In the genomic region with DNA sequence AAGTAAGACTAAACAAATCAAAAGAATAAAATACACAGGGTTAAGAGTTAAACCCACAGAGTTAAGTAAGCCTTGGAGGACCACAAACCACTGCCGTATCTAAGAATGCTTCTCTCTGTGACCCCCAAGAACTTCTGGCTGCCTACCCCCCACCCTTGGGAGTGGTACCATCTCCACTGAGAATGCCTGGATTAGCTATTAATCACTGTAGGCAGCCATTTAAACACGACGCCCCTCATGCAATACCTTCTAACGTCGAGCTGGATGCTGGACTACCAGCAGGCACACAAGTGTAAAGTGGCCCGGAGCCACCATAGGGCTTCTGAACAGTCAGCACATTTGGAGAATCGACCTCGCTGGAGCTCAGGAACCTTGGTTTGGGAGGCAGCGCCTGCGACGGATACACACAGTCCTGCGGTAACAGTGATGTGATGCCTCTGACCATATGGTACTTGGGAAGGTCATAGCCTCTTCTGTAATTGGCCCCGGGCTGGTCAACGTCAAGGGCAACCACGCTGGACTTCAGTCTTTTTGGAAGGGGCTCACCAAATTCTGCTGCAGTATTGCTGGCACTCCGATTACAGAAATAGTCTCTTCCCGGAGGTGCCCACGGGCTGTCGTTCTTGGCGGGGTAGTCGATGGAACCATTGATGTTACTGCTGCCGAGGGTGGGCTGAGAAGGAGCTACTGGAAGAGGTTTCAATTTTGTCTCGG, we compare ENCODE assay signal across 17 cellular contexts. TPM values are rescaled to one million over a fixed set of nuclear protein-coding genes. Genes with fewer than 3 reads are reported as not detected.
DNase-seq lines count a peak whose midpoint lies in the region; ATAC-seq lines count a peak whose summit lies in the region.
"Had no signal": no experiment of that assay in that cellular context is flagged by ENCODE, and none has a peak within 500 bp of the region (broad histone marks: within the 10 kb centered on the region; RNA-seq: fewer than 3 reads in every experiment).

No MANE protein-coding gene starts in this region.

- H3K9ac ChIP-seq in BLaER1 = no peak overlapping the region; the same call in 1 of the 2 replicates
- H3K9ac ChIP-seq in GM23248 = no peak overlapping the region; the same call in 1 of the 2 replicates

- no peaks in the 10 kb centered on the region for H3K9me2 ChIP-seq in GM23248 (ENCODE audit: insufficient read depth)

- in situ Hi-C loops in GM23248 (cut with MboI) = loop anchor here (10.0 to 25.0 kb wide), 3 partner anchors 339 to 612 kb away; no protein-coding TSS in a partner anchor

- H3K36me3 Mint-ChIP-seq in activated naive CD8-positive, alpha-beta T cell treated with anti-CD3 and anti-CD28 coated beads for 36 hours = peaks cover 91% of the 10 kb centered on the region
- H3K36me3 Mint-ChIP-seq in natural killer cell treated with Interleukin-12 subunit alpha and Interleukin-12 subunit beta and Interleukin-15 and Interleukin-18, amount 100 ng/mL, for 72 hours = peaks cover 44% of the 10 kb centered on the region

- peaks cover 92% of the 10 kb centered on the region for H3K36me3 ChIP-seq in BLaER1
- H3K36me3 ChIP-seq in GM23248 (ENCODE audit: low read depth) = peaks cover 74% of the 10 kb centered on the region

- H3K4me3 Mint-ChIP-seq in activated naive CD8-positive, alpha-beta T cell treated with anti-CD3 and anti-CD28 coated beads for 36 hours = peak overlapping the region; percentile 65
- peak overlapping the region; percentile 28 for H3K4me3 Mint-ChIP-seq in natural killer cell treated with Interleukin-12 subunit alpha and Interleukin-12 subunit beta and Interleukin-15 and Interleukin-18, amount 100 ng/mL, for 72 hours
- H3K4me3 Mint-ChIP-seq: activated T-cell treated with anti-CD3 and anti-CD28 coated beads, Interleukin-2, amount 50 U/mL, for 4 hours; brain; mesothelial cell of epicardium had no signal

- H3K27me3 Mint-ChIP-seq in activated naive CD8-positive, alpha-beta T cell treated with anti-CD3 and anti-CD28 coated beads for 36 hours = no peaks in the 10 kb centered on the region
- H3K27me3 Mint-ChIP-seq in natural killer cell treated with Interleukin-12 subunit alpha and Interleukin-12 subunit beta and Interleukin-15 and Interleukin-18, amount 100 ng/mL, for 72 hours = no peaks in the 10 kb centered on the region
- H3K27me3 Mint-ChIP-seq: brain had no signal

- no peaks in the 10 kb centered on the region for H3K9me3 ChIP-seq in BLaER1
- H3K9me3 ChIP-seq in GM23248 (ENCODE audit: low read depth) = no peaks in the 10 kb centered on the region
- H3K9me3 ChIP-seq: MG63, SJSA1, vagina had no signal

- H3K4me1 Mint-ChIP-seq in activated naive CD8-positive, alpha-beta T cell treated with anti-CD3 and anti-CD28 coated beads for 36 hours = peaks cover 90% of the 10 kb centered on the region
- H3K4me1 Mint-ChIP-seq in natural killer cell treated with Interleukin-12 subunit alpha and Interleukin-12 subunit beta and Interleukin-15 and Interleukin-18, amount 100 ng/mL, for 72 hours (ENCODE audit: low read depth in 2 of 2) = peaks cover 51 to 70% of the 10 kb centered on the region in 2 donors

- DNase-seq in GM23248 (no peak), NCI-H2107 treated with DMSO at 0.1 percent for 48 hours (lab: John Stamatoyannopoulos, UW; ENCODE audit: unreplicated experiment) (no peak)
- no peak for DNase-seq in activated naive CD8-positive, alpha-beta T cell treated with anti-CD3 and anti-CD28 coated beads for 36 hours
- DNase-seq in natural killer cell treated with Interleukin-12 subunit alpha and Interleukin-12 subunit beta and Interleukin-15 and Interleukin-18, amount 100 ng/mL, for 72 hours (ENCODE audit: low spot score) = no peak
- no peak for DNase-seq in activated effector memory CD4-positive, alpha-beta T cell treated with Interleukin-2 at 50 U/mL for 16 hours
- DNase-seq: activated T-cell treated with anti-CD3 and anti-CD28 coated beads, Interleukin-2, amount 50 U/mL, for 4 hours; GDM1; MG63; NCI-H2171 had no signal

- H3K4me1 ChIP-seq in BLaER1 = peaks cover 69% of the 10 kb centered on the region
- H3K4me1 ChIP-seq in GM23248 (ENCODE audit: insufficient read depth) = peaks cover 32% of the 10 kb centered on the region

- peak overlapping the region; percentile 92 for H3K27ac Mint-ChIP-seq in activated naive CD8-positive, alpha-beta T cell treated with anti-CD3 and anti-CD28 coated beads for 36 hours
- H3K27ac Mint-ChIP-seq in natural killer cell treated with Interleukin-12 subunit alpha and Interleukin-12 subunit beta and Interleukin-15 and Interleukin-18, amount 100 ng/mL, for 72 hours = peak overlapping the region; percentile 92 to 99
- H3K27ac Mint-ChIP-seq: mesothelial cell of epicardium had no signal

- 84 to 85% methylated on average over 23 of the region's 23 CpGs for WGBS in GM23248 (ENCODE audit: low coverage in 1 of 2, low lambda C conversion rate in 2 of 2, missing lambda C conversion rate in 2 of 2), 2 experiments

- H3K27ac ChIP-seq in BLaER1 (peak overlapping the region; percentile 57), GM23248 (peak overlapping the region; percentile 20)
- H3K27ac ChIP-seq: SJSA1, vagina had no signal

- ATAC-seq in natural killer cell treated with Interleukin-12 subunit alpha and Interleukin-12 subunit beta and Interleukin-15 and Interleukin-18, amount 100 ng/mL, for 72 hours = no peak
- ATAC-seq in GM21576 (IDR thresholded peaks at IDR 0.05; ENCODE audit: unreplicated experiment) (no peak), HG03520 (IDR thresholded peaks at IDR 0.05; ENCODE audit: unreplicated experiment) (no peak)
- ATAC-seq: activated T-cell treated with anti-CD3 and anti-CD28 coated beads, Interleukin-2, amount 50 U/mL, for 4 hours; HCT116 had no signal

- peaks cover 100% of the 10 kb centered on the region for H3K79me2 ChIP-seq in GM23248 (ENCODE audit: insufficient read depth)

- peak overlapping the region; percentile 77 for H3K4me2 ChIP-seq in BLaER1
- H3K4me2 ChIP-seq in GM23248 (ENCODE audit: unreplicated experiment) = no peak overlapping the region

- H3K9me3 Mint-ChIP-seq in activated naive CD8-positive, alpha-beta T cell treated with anti-CD3 and anti-CD28 coated beads for 36 hours = no peaks in the 10 kb centered on the region
- H3K9me3 Mint-ChIP-seq in natural killer cell treated with Interleukin-12 subunit alpha and Interleukin-12 subunit beta and Interleukin-15 and Interleukin-18, amount 100 ng/mL, for 72 hours = no peaks in the 10 kb centered on the region
- H3K9me3 Mint-ChIP-seq: activated T-cell treated with anti-CD3 and anti-CD28 coated beads, Interleukin-2, amount 50 U/mL, for 4 hours; brain; mesothelial cell of epicardium had no signal

- peaks cover 71% of the 10 kb centered on the region for H3F3A ChIP-seq in GM23248 (ENCODE audit: insufficient read depth)

- no peak overlapping the region for H3K4me3 ChIP-seq in BLaER1
- H3K4me3 ChIP-seq in GM23248 = no peak overlapping the region
- H3K4me3 ChIP-seq: MG63, SJSA1, vagina had no signal

- H3K27me3 ChIP-seq in BLaER1 = no peaks in the 10 kb centered on the region
- no peaks in the 10 kb centered on the region for H3K27me3 ChIP-seq in GM23248 (replicated peaks; ENCODE audit: insufficient read depth)
- H3K27me3 ChIP-seq: MG63, SJSA1, vagina had no signal

- no peak overlapping the region for H2AFZ ChIP-seq in GM23248

- H4K20me1 ChIP-seq in BLaER1 = peaks cover 100% of the 10 kb centered on the region
- peaks cover 5% of the 10 kb centered on the region; the same call in 1 of the 2 replicates for H4K20me1 ChIP-seq in GM23248 (ENCODE audit: insufficient read depth)

RNA-seq across cellular contexts. Expression of a gene that starts 18.0 kb away (rescaled TPM):
- 18.1 and 23.5 TPM in 2 replicates for total RNA-seq in GM23248 (2014; rRNA removed; shearing (Covaris generic))
- polyA plus RNA-seq in GM23248 (2016; fragmentation: Nextera tagmentation; extraction: Ambion mirVana) = 8.9 and 10.4 TPM in 2 replicates
- total RNA-seq in activated naive CD8-positive, alpha-beta T cell treated with anti-CD3 and anti-CD28 coated beads for 36 hours = 10 to 100 TPM; 55.6 to 59.0 TPM
- total RNA-seq in natural killer cell treated with Interleukin-12 subunit alpha and Interleukin-12 subunit beta and Interleukin-15 and Interleukin-18, amount 100 ng/mL, for 72 hours = 10 to 100 TPM; 39.9 to 48.0 TPM
